1 cellular context compared by ENCODE assay signal in the genomic region with DNA sequence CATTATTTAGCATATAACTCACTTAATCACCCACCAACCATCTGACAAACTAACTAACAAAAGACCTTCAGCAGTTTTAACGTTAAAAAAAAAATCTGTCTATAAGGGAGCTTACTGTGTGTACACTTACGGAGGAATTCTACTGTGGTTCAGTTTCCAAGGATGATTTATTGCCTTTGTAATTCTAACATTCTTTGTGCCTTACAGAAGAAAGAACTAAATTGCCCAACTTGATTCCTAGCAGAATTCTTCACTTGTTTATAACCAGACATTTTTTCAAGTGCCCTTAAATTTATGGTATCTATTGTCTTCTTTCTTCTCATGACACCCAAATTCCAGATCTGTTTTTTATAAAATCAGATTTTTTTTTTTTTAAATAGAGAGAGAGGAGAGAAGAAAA.
A peak's percentile ranks its signal among the peaks of the same experiment; 100 is the strongest.
TF ChIP-seq lines count a peak whose summit lies in the region.

No MANE protein-coding gene starts in this region.

TF ChIP-seq in IMR-90, 13 proteins besides CTCF, POLR2A, EP300 and RAD21:
- TF ChIP-seq CHD1 (IDR thresholded peaks at IDR 0.05; ENCODE audit: low read depth, low read length): no peak
- no peak for TF ChIP-seq RFX5 (IDR thresholded peaks at IDR 0.05; ENCODE audit: low read depth, low read length)
- TF ChIP-seq FOS (IDR thresholded peaks at IDR 0.05; ENCODE audit: low read depth, low read length): no peak
- TF ChIP-seq USF2 (IDR thresholded peaks at IDR 0.05; ENCODE audit: low read depth, low read length): no peak
- peak; percentile 48; the same call in 1 of the 2 replicates for TF ChIP-seq CEBPB (IDR thresholded peaks at IDR 0.05; ENCODE audit: low read depth, low read length)
